Comparison of ENCODE assay signal across 27 cellular contexts in genomic region chr5:32494827-32495226, GRCh38.
"Had no signal": no experiment of that assay in that cellular context is flagged by ENCODE, and none has a peak within 500 bp of the region (broad histone marks: within the 10 kb centered on the region; RNA-seq: fewer than 3 reads in every experiment).

No MANE protein-coding gene starts in this region.

- H3K4me1 ChIP-seq: colonic mucosa, foreskin keratinocyte had no signal

- FAIRE-seq: colon, endometrium, endothelial cell of umbilical vein, frontal cortex had no signal

- H3K36me3 ChIP-seq: colonic mucosa, esophagus muscularis mucosa, esophagus squamous epithelium, gastrocnemius medialis, gastroesophageal sphincter, heart left ventricle, heart right ventricle had no signal

- H3K27ac ChIP-seq: colonic mucosa, coronary artery, dorsolateral prefrontal cortex, epithelial cell of prostate, esophagus muscularis mucosa, esophagus squamous epithelium, foreskin keratinocyte, gastrocnemius medialis, gastroesophageal sphincter, heart left ventricle, heart right ventricle had no signal

- ATAC-seq: effector memory CD8-positive, alpha-beta T cell; esophagus mucosa; foreskin keratinocyte; gastrocnemius medialis; gastroesophageal sphincter; heart left ventricle; heart right ventricle had no signal

- H3K27me3 ChIP-seq: colonic mucosa, esophagus muscularis mucosa, esophagus squamous epithelium, foreskin keratinocyte, gastrocnemius medialis, gastroesophageal sphincter had no signal

- DNase-seq: colonic mucosa; cortex of kidney; dermis blood vessel endothelial cell; dorsolateral prefrontal cortex; effector CD4-positive, alpha-beta T cell; effector CD8-positive, alpha-beta T cell; effector memory CD4-positive, alpha-beta T cell; effector memory CD8-positive, alpha-beta T cell; endodermal cell; esophagus squamous epithelium; foreskin fibroblast; foreskin keratinocyte; foreskin melanocyte; gastrocnemius medialis; glutamatergic neuron; head of caudate nucleus; heart left ventricle; heart right ventricle had no signal

- H3K9me3 ChIP-seq: colonic mucosa, esophagus muscularis mucosa, esophagus squamous epithelium, gastrocnemius medialis, gastroesophageal sphincter, heart left ventricle, heart right ventricle had no signal

- H3K4me3 ChIP-seq: colonic mucosa, coronary artery, dorsolateral prefrontal cortex, esophagus muscularis mucosa, esophagus squamous epithelium, gastrocnemius medialis, gastroesophageal sphincter, heart left ventricle, heart right ventricle had no signal
